Comparison of ENCODE assay signal across 1 cellular context in the genomic region with DNA sequence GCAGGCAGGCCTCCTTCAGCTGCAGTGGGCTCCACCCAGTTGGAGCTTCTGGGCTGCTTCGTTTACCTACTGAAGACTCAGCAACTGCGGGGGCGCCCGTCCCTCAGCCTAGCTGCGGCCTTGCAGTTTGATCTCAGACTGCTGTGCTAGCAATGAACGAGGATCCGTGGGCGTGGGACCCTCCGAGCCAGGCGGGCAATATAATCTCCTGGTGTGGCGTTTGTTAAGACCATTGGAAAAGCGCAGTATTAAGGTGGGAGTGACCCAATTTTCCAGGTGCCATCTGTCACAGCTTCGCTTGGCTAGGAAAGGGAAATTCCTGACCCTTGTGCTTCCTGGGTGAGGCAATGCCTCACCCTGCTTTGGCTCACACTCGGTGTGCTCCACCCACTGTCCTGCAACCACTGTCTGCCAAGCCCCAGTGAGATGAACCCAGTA.
A peak's percentile ranks its signal among the peaks of the same experiment; 100 is the strongest.
TF ChIP-seq lines count a peak whose summit lies in the region.

No MANE protein-coding gene starts in this region.

TF ChIP-seq in liver, 16 proteins besides CTCF, POLR2A, EP300 and RAD21 (continued from another document):
- TF ChIP-seq, protein P1, sequence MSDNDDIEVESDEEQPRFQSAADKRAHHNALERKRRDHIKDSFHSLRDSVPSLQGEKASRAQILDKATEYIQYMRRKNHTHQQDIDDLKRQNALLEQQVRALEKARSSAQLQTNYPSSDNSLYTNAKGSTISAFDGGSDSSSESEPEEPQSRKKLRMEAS (IDR thresholded peaks at IDR 0.05): peak; percentile 43
- TF ChIP-seq FOXA2 (IDR thresholded peaks at IDR 0.05) (no peak), HNF4A (conservative IDR thresholded peaks at IDR 0.05) (peak; percentile 60 to 66), RXRA (IDR thresholded peaks at IDR 0.05) (peak; percentile 29 to 45), GABPA (IDR thresholded peaks at IDR 0.05 in 1 of 2, conservative IDR thresholded peaks at IDR 0.05 in 1 of 2) (no peak)
